In genomic region chr19:45809643-45810159, GRCh38 we compare ENCODE assay signal across 8 cellular contexts. TPM values are rescaled to one million over a fixed set of nuclear protein-coding genes. Genes with fewer than 3 reads are reported as not detected.
DNase-seq lines count a peak whose midpoint lies in the region; ATAC-seq and TF ChIP-seq lines count a peak whose summit lies in the region.

No MANE protein-coding gene starts in this region.

- H3K4me1 Mint-ChIP-seq in endothelial cell (ENCODE audit: unreplicated experiment), result no peaks in the 10 kb centered on the region

- H3K9me3 ChIP-seq in HUES48 (ENCODE audit: control insufficient read depth, insufficient read depth, low read length) (no peaks in the 10 kb centered on the region), gastrocnemius medialis (no peaks in the 10 kb centered on the region)

- no peak overlapping the region for H3K9ac ChIP-seq in HUES48 (ENCODE audit: low read depth, low read length)

- H3K36me3 Mint-ChIP-seq in endothelial cell (ENCODE audit: low read depth, unreplicated experiment), result peaks cover 6% of the 10 kb centered on the region

- H3K27me3 ChIP-seq in HUES48 (ENCODE audit: control insufficient read depth, insufficient read depth, low read length) (no peaks in the 10 kb centered on the region), gastrocnemius medialis (no peaks in the 10 kb centered on the region)

- TF ChIP-seq POLR2A in gastrocnemius medialis (IDR thresholded peaks at IDR 0.05), result no peak

- H3K4me3 Mint-ChIP-seq in endothelial cell (ENCODE audit: unreplicated experiment), result no peak overlapping the region

- H3K4me3 ChIP-seq in HUES48 (ENCODE audit: low read depth, low read length) (no peak overlapping the region), gastrocnemius medialis (no peak overlapping the region)

- intact Hi-C loops in gastrocnemius medialis (cut with DNase I; ENCODE audit: low total_unique reads), result no loop called here

- peaks cover 14% of the 10 kb centered on the region for H3K27me3 Mint-ChIP-seq in endothelial cell (ENCODE audit: unreplicated experiment)

- in situ Hi-C loops in gastrocnemius medialis (cut with MboI; ENCODE audit: low sequenced_read_pairs in 4 of 4), result no loop called here

- H3K36me3 ChIP-seq in HUES48 (ENCODE audit: control insufficient read depth, insufficient read depth, low read length), result no peaks in the 10 kb centered on the region
- H3K36me3 ChIP-seq in gastrocnemius medialis, result no peaks in the 10 kb centered on the region

- no peak for ATAC-seq in gastrocnemius medialis
- ATAC-seq in HG03457 (IDR thresholded peaks at IDR 0.05; ENCODE audit: unreplicated experiment), result no peak

- H3K27ac ChIP-seq in HUES48 (ENCODE audit: low read depth, low read length) (peak overlapping the region; percentile 47), gastrocnemius medialis (no peak overlapping the region)

- H3K4me1 ChIP-seq in HUES48 (ENCODE audit: control insufficient read depth, insufficient read depth, low read length), result no peaks in the 10 kb centered on the region; the same call in 1 of the 2 replicates
- peaks cover 0 to 3% of the 10 kb centered on the region in 2 donors for H3K4me1 ChIP-seq in gastrocnemius medialis

- TF ChIP-seq CTCF in gastrocnemius medialis (IDR thresholded peaks at IDR 0.05 in 4 of 5, conservative IDR thresholded peaks at IDR 0.05 in 1 of 5) (no peak), endothelial cell (IDR thresholded peaks at IDR 0.05; ENCODE audit: unreplicated experiment) (no peak)

- no peak overlapping the region for H3K27ac Mint-ChIP-seq in endothelial cell (ENCODE audit: unreplicated experiment)

- H3K9me3 Mint-ChIP-seq in endothelial cell (ENCODE audit: unreplicated experiment), result no peaks in the 10 kb centered on the region

- DNase-seq in DMS 273 treated with DMSO at 0.1 percent for 48 hours (lab: John Stamatoyannopoulos, UW) (peak; percentile 93), SW480 (ENCODE audit: low spot score) (peak; percentile 40), kidney glomerular epithelial cell (lab: John Stamatoyannopoulos, UW) (peak; percentile 44), gastrocnemius medialis (no peak), endothelial cell (ENCODE audit: low spot score) (no peak), LoVo (ENCODE audit: low spot score) (no peak)

RNA-seq across cellular contexts. Expression of gene RSPH6A, which starts 5.4 kb away (rescaled TPM):
- total RNA-seq in gastrocnemius medialis, result not detected
- 0.28 TPM for total RNA-seq in endothelial cell (ENCODE audit: unreplicated experiment)

RNA-seq across cellular contexts. Expression of gene DMWD, which starts 17.1 kb away (rescaled TPM):
- total RNA-seq in gastrocnemius medialis (100 to 1,000 TPM in 1 of 4 donors, 10 to 100 TPM in 3; 38.6 to 111 (median 56.4) TPM), endothelial cell (ENCODE audit: unreplicated experiment) (95.3 TPM)

RNA-seq across cellular contexts. Expression of gene DMPK, which starts 27.4 kb away (rescaled TPM):
- total RNA-seq in gastrocnemius medialis, result 100 to 1,000 TPM in 2 of 4 donors, 10 to 100 TPM in 2; 93.0 to 196 (median 116) TPM
- 80.3 TPM for total RNA-seq in endothelial cell (ENCODE audit: unreplicated experiment)

RNA-seq across cellular contexts. Expression of gene SIX5, which starts 40.6 kb away (rescaled TPM):
- total RNA-seq in gastrocnemius medialis, result 10 to 100 TPM in 2 of 4 donors, 1 to 10 TPM in 2; 8.2 to 12.2 (median 10.1) TPM
- total RNA-seq in endothelial cell (ENCODE audit: unreplicated experiment), result 21.9 TPM

RNA-seq across cellular contexts. Expression of gene SYMPK, which starts 53.2 kb away (rescaled TPM):
- total RNA-seq in gastrocnemius medialis, result 10 to 100 TPM; 14.1 to 64.6 (median 34.9) TPM
- total RNA-seq in endothelial cell (ENCODE audit: unreplicated experiment), result 70.7 TPM

Comparison
In these comparisons a context has a peak if more than half of its experiments do, and no peak if none do; other contexts are left out.
1. DNase-seq: peak in DMS 273 treated with DMSO at 0.1 percent for 48 hours (single experiment), SW480 (single experiment) and kidney glomerular epithelial cell (single experiment); none in gastrocnemius medialis (0 of 2), endothelial cell (single experiment) and LoVo (single experiment).